In the genomic region with DNA sequence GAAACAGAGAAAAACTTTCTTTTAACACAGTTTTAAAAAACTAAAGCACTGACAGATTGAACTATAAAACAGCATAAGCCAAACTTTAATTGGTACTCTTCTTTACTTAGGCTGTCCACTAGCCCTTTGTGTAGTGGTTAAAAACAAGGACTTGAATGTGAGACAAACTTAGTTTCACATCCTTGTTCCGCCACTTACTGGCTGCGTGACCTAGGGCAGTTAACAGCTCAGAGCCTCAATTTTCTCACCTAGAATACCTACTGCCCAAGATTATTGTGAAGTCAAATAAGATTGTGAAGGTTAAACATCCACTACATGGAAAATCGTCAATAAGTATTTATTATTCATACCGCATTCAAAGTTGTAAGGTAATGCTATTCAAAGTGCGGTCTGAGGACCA, we compare ENCODE assay signal across 8 cellular contexts. TPM values are rescaled to one million over a fixed set of nuclear protein-coding genes. Genes with fewer than 3 reads are reported as not detected.
DNase-seq lines count a peak whose midpoint lies in the region; ATAC-seq, FAIRE-seq and TF ChIP-seq lines count a peak whose summit lies in the region.

No MANE protein-coding gene starts in this region.

- H3K9me3 Mint-ChIP-seq in IgD-negative memory B cell, result no peaks in the 10 kb centered on the region

- H3K36me3 ChIP-seq in neural cell (ENCODE audit: insufficient read depth, low read length) (no peaks in the 10 kb centered on the region), small intestine (ENCODE audit: control insufficient read depth in 2 of 2, insufficient read depth in 2 of 2, low read length in 2 of 2) (no peaks in the 10 kb centered on the region)

- no peaks in the 10 kb centered on the region for H3F3A ChIP-seq in neural cell (ENCODE audit: insufficient read depth, low read length, poor library complexity, severe bottlenecking)

- H3K4me1 Mint-ChIP-seq in IgD-negative memory B cell, result peaks cover 21 to 31% (median 24%) of the 10 kb centered on the region in 3 donors

- H3K4me1 ChIP-seq in small intestine (ENCODE audit: control insufficient read depth in 2 of 2, insufficient read depth in 1 of 2, low read depth in 1 of 2, low read length in 1 of 2), result peaks cover 2 to 5% of the 10 kb centered on the region in 2 donors

- DNase-seq in NCI-H510A treated with DMSO at 0.1 percent for 48 hours (lab: John Stamatoyannopoulos, UW) (no peak), Kasumi-1 (lab: John Stamatoyannopoulos, UW) (no peak), small intestine (no peak)
- no peak for DNase-seq in stimulated activated CD8-positive, alpha-beta memory T cell treated with anti-CD3 and anti-CD28 coated beads, Interleukin-4, amount 100 ng/mL, for 48 hours

- no peaks in the 10 kb centered on the region for H3K9me2 ChIP-seq in neural cell (ENCODE audit: insufficient read depth, low read length)

- peak overlapping the region in 2 of 4 donors; percentile 24 to 89 for H3K4me3 Mint-ChIP-seq in IgD-negative memory B cell

- no peaks in the 10 kb centered on the region for H3K9me3 ChIP-seq in neural cell (ENCODE audit: low read length)
- H3K9me3 ChIP-seq in small intestine (ENCODE audit: control insufficient read depth, low read depth), result no peaks in the 10 kb centered on the region

- FAIRE-seq in small intestine (lab: Jason Lieb, UNC), result no peak

- no peak for TF ChIP-seq CTCF in neural cell (IDR thresholded peaks at IDR 0.05; ENCODE audit: poor library complexity, severe bottlenecking)

- H3K27me3 ChIP-seq in neural cell (ENCODE audit: insufficient read depth, low read depth, low read length) (no peaks in the 10 kb centered on the region), small intestine (ENCODE audit: control insufficient read depth in 2 of 2, insufficient read depth in 2 of 2, low read length in 2 of 2) (no peaks in the 10 kb centered on the region)

- H3K79me2 ChIP-seq in neural cell (replicated peaks; ENCODE audit: insufficient read depth, low read length), result peaks cover 18% of the 10 kb centered on the region

- 91 to 94% (median 92%) methylated on average over 5 of the region's 5 CpGs for WGBS in small intestine, 3 donors

- ATAC-seq in GM19025 (IDR thresholded peaks at IDR 0.05; ENCODE audit: low read depth, unreplicated experiment) (peak; percentile 52), HG02642 (IDR thresholded peaks at IDR 0.05; ENCODE audit: poor library complexity, unreplicated experiment) (peak; percentile 61)

- no peak overlapping the region for H2AFZ ChIP-seq in neural cell (ENCODE audit: low read depth, low read length)

- peak overlapping the region; percentile 78 for H3K4me2 ChIP-seq in neural cell (ENCODE audit: low read length)

- no peak for TF ChIP-seq RAD21 in neural cell (conservative IDR thresholded peaks at IDR 0.05)

- H4K20me1 ChIP-seq in neural cell (ENCODE audit: insufficient read depth), result no peaks in the 10 kb centered on the region

- H3K4me3 ChIP-seq in neural cell (ENCODE audit: low read length), result peak overlapping the region; percentile 77
- H3K4me3 ChIP-seq in small intestine (ENCODE audit: low read depth in 1 of 2, low read length in 2 of 2), result no peak overlapping the region

- TF ChIP-seq EP300 in neural cell (conservative IDR thresholded peaks at IDR 0.05; ENCODE audit: poor library complexity, severe bottlenecking), result no peak

- H3K9ac ChIP-seq in neural cell (ENCODE audit: low read length), result no peak overlapping the region

- no peaks in the 10 kb centered on the region for H3K27me3 Mint-ChIP-seq in IgD-negative memory B cell

- H3K27ac Mint-ChIP-seq in IgD-negative memory B cell, result peak overlapping the region in 2 of 3 donors; percentile 73 to 84

- no peak overlapping the region for H3K27ac ChIP-seq in neural cell (ENCODE audit: low read length)
- no peak overlapping the region for H3K27ac ChIP-seq in small intestine (ENCODE audit: low read depth in 1 of 2, low read length in 1 of 2)

- H3K36me3 Mint-ChIP-seq in IgD-negative memory B cell, result peaks cover 4% of the 10 kb centered on the region

TF ChIP-seq in neural cell, 6 proteins besides CTCF, POLR2A, EP300 and RAD21:
- TF ChIP-seq MXI1 (conservative IDR thresholded peaks at IDR 0.05; ENCODE audit: poor library complexity, severe bottlenecking) (no peak), TAF1 (IDR thresholded peaks at IDR 0.05; ENCODE audit: low read depth) (no peak), SMC3 (conservative IDR thresholded peaks at IDR 0.05; ENCODE audit: poor library complexity) (no peak), EZH2 (IDR thresholded peaks at IDR 0.05; ENCODE audit: borderline replicate concordance, insufficient read depth, low read length, poor library complexity, severe bottlenecking) (no peak), POLR2AphosphoS5 (IDR thresholded peaks at IDR 0.05) (no peak)
- TF ChIP-seq, protein P1, sequence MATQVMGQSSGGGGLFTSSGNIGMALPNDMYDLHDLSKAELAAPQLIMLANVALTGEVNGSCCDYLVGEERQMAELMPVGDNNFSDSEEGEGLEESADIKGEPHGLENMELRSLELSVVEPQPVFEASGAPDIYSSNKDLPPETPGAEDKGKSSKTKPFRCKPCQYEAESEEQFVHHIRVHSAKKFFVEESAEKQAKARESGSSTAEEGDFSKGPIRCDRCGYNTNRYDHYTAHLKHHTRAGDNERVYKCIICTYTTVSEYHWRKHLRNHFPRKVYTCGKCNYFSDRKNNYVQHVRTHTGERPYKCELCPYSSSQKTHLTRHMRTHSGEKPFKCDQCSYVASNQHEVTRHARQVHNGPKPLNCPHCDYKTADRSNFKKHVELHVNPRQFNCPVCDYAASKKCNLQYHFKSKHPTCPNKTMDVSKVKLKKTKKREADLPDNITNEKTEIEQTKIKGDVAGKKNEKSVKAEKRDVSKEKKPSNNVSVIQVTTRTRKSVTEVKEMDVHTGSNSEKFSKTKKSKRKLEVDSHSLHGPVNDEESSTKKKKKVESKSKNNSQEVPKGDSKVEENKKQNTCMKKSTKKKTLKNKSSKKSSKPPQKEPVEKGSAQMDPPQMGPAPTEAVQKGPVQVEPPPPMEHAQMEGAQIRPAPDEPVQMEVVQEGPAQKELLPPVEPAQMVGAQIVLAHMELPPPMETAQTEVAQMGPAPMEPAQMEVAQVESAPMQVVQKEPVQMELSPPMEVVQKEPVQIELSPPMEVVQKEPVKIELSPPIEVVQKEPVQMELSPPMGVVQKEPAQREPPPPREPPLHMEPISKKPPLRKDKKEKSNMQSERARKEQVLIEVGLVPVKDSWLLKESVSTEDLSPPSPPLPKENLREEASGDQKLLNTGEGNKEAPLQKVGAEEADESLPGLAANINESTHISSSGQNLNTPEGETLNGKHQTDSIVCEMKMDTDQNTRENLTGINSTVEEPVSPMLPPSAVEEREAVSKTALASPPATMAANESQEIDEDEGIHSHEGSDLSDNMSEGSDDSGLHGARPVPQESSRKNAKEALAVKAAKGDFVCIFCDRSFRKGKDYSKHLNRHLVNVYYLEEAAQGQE (IDR thresholded peaks at IDR 0.05; ENCODE audit: borderline replicate concordance), result no peak

RNA-seq across cellular contexts. Expression of a gene that starts 2.0 kb away (rescaled TPM):
- 1.3 TPM for polyA plus RNA-seq in IgD-negative memory B cell
- polyA plus RNA-seq in neural cell, result 13.5 and 14.2 TPM in 2 replicates
- polyA minus RNA-seq in neural cell, result 18.7 and 19.3 TPM in 2 replicates
- 1 to 10 TPM in 1 of 3 donors, under 1 TPM in 2; 0.45 to 2.0 (median 0.54) TPM for polyA plus RNA-seq in small intestine

RNA-seq across cellular contexts. Expression of a gene that starts 24.5 kb away (rescaled TPM):
- polyA plus RNA-seq in IgD-negative memory B cell, result not detected
- 0.60 and 0.90 TPM in 2 replicates for polyA plus RNA-seq in neural cell
- polyA minus RNA-seq in neural cell, result 0.24 and 0.35 TPM in 2 replicates
- polyA plus RNA-seq in small intestine, result under 1 TPM in 1 of 3 donors, not detected in 2; 0.25 TPM
